In the genomic region with DNA sequence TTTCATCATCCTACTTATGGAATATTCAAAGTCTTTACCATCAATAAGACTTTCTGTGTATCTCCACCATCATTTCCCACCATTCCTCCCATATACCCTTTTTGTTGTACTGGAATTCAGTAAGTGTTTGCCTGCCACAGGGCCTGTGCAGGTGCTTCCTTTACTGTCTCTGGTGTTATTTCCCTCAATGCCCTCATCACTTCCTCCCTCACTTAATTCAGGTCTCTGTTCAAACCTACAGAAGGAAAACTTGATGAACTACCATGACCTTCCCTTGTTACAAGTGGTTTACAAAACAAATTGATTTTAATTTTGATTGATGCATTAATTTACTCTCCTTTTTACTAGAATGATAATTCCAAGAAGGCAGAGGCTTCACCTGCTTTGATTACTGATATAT, we compare ENCODE assay signal across 28 cellular contexts.
"Had no signal": no experiment of that assay in that cellular context is flagged by ENCODE, and none has a peak within 500 bp of the region (broad histone marks: within the 10 kb centered on the region; RNA-seq: fewer than 3 reads in every experiment).

No MANE protein-coding gene starts in this region.

- H3K4me2 ChIP-seq: hepatocyte had no signal

- H2AFZ ChIP-seq: hepatocyte had no signal

- H3K27ac Mint-ChIP-seq: memory B cell; naive thymus-derived CD4-positive, alpha-beta T cell; natural killer cell treated with Interleukin-12 subunit alpha and Interleukin-12 subunit beta and Interleukin-15 and Interleukin-18, amount 100 ng/mL, for 72 hours; progenitor cell of endocrine pancreas; stimulated activated effector memory CD8-positive, alpha-beta T cell treated with anti-CD3 and anti-CD28 coated beads, Interleukin-12 subunit alpha, Interleukin-12 subunit beta, amount 100 ng/mL, for 72 hours; stimulated activated naive CD8-positive, alpha-beta T cell treated with anti-CD3 and anti-CD28 coated beads, Interleukin-15, Interleukin-2, amounts not matched to agents 100 ng/mL and 50 ng/mL, for 24 hours had no signal

- H3K36me3 Mint-ChIP-seq: memory B cell; naive thymus-derived CD4-positive, alpha-beta T cell; stimulated activated effector memory CD8-positive, alpha-beta T cell treated with anti-CD3 and anti-CD28 coated beads, Interleukin-12 subunit alpha, Interleukin-12 subunit beta, amount 100 ng/mL, for 72 hours had no signal

- H3K4me1 Mint-ChIP-seq: memory B cell; naive thymus-derived CD4-positive, alpha-beta T cell; stimulated activated effector memory CD8-positive, alpha-beta T cell treated with anti-CD3 and anti-CD28 coated beads, Interleukin-12 subunit alpha, Interleukin-12 subunit beta, amount 100 ng/mL, for 72 hours had no signal

- ATAC-seq: mucosa of descending colon; naive thymus-derived CD4-positive, alpha-beta T cell; natural killer cell treated with Interleukin-12 subunit alpha and Interleukin-12 subunit beta and Interleukin-15 and Interleukin-18, amount 100 ng/mL, for 72 hours; right cardiac atrium; sciatic nerve; stimulated activated effector memory CD8-positive, alpha-beta T cell treated with anti-CD3 and anti-CD28 coated beads, Interleukin-12 subunit alpha, Interleukin-12 subunit beta, amount 100 ng/mL, for 72 hours; upper lobe of right lung had no signal

- H3K4me1 ChIP-seq: left ventricle myocardium inferior, suprapubic skin, tibial artery, upper lobe of right lung had no signal

- H3K4me3 ChIP-seq: hepatocyte, left ventricle myocardium inferior, lung, mucosa of descending colon, ovary, skin epidermis, suprapubic skin, thoracic aorta, tibial artery, upper lobe of right lung had no signal

- H3K4me3 Mint-ChIP-seq: memory B cell; naive thymus-derived CD4-positive, alpha-beta T cell; natural killer cell treated with Interleukin-12 subunit alpha and Interleukin-12 subunit beta and Interleukin-15 and Interleukin-18, amount 100 ng/mL, for 72 hours; stimulated activated effector memory CD8-positive, alpha-beta T cell treated with anti-CD3 and anti-CD28 coated beads, Interleukin-12 subunit alpha, Interleukin-12 subunit beta, amount 100 ng/mL, for 72 hours; stimulated activated naive CD8-positive, alpha-beta T cell treated with anti-CD3 and anti-CD28 coated beads, Interleukin-15, Interleukin-2, amounts not matched to agents 100 ng/mL and 50 ng/mL, for 24 hours had no signal

- FAIRE-seq: urothelium cell line had no signal

- H3K36me3 ChIP-seq: left ventricle myocardium inferior, ovary, suprapubic skin, thoracic aorta, tibial artery, upper lobe of right lung had no signal

- H3K27me3 ChIP-seq: hepatocyte, ovary, suprapubic skin, tibial artery, upper lobe of right lung had no signal

- H3K9me3 Mint-ChIP-seq: memory B cell had no signal

- H3K27ac ChIP-seq: hepatocyte, left ventricle myocardium inferior, ovary, skin epidermis, suprapubic skin, thoracic aorta, tibial artery, upper lobe of right lung had no signal

- H3K27me3 Mint-ChIP-seq: memory B cell; naive thymus-derived CD4-positive, alpha-beta T cell; natural killer cell treated with Interleukin-12 subunit alpha and Interleukin-12 subunit beta and Interleukin-15 and Interleukin-18, amount 100 ng/mL, for 72 hours; progenitor cell of endocrine pancreas; stimulated activated naive CD8-positive, alpha-beta T cell treated with anti-CD3 and anti-CD28 coated beads, Interleukin-15, Interleukin-2, amounts not matched to agents 100 ng/mL and 50 ng/mL, for 24 hours had no signal

- DNase-seq: islet precursor cell; left ventricle myocardium inferior; midbrain; mucosa of descending colon; naive thymus-derived CD4-positive, alpha-beta T cell; ovary; retina; right cardiac atrium; stimulated activated CD4-positive, alpha-beta T cell treated with anti-CD3 and anti-CD28 coated beads, Interleukin-12 subunit alpha, Interleukin-12 subunit beta, amount 100 ng/mL, for 4 hours; stimulated activated CD4-positive, alpha-beta T cell treated with anti-CD3 and anti-CD28 coated beads, Interleukin-15, amount 100 ng/mL, for 24 hours; stimulated activated CD4-positive, alpha-beta T cell treated with anti-CD3 and anti-CD28 coated beads, Interleukin-2, amount 100 ng/mL, for 24 hours; stimulated activated CD4-positive, alpha-beta T cell treated with anti-CD3 and anti-CD28 coated beads, Interleukin-4, amount 100 ng/mL, for 24 hours; stimulated activated naive CD4-positive, alpha-beta T cell; tibial artery; trophoblast cell; upper lobe of right lung had no signal

- H3K79me2 ChIP-seq: hepatocyte had no signal

- H3K9me3 ChIP-seq: left ventricle myocardium inferior, mucosa of descending colon, ovary, suprapubic skin, thoracic aorta, upper lobe of right lung had no signal
